ENCODE assay signal across 1 cellular context in genomic region chr9:127973169-127974001, GRCh38.
TF ChIP-seq lines count a peak whose summit lies in the region.

No MANE protein-coding gene starts in this region.

TF ChIP-seq in GM12878, 131 proteins besides CTCF, POLR2A, EP300 and RAD21:
- TF ChIP-seq SMAD1 (IDR thresholded peaks at IDR 0.05; ENCODE audit: low read depth, partially characterized antibody) (no peak), SREBF2 (IDR thresholded peaks at IDR 0.05; ENCODE audit: low read length) (no peak), SRF (IDR thresholded peaks at IDR 0.05; ENCODE audit: low read depth in 2 of 2, low read length in 2 of 2) (no peak), SMARCA5 (IDR thresholded peaks at IDR 0.05) (no peak), CHD4 (IDR thresholded peaks at IDR 0.05) (no peak), IKZF1 (conservative IDR thresholded peaks at IDR 0.05) (no peak), IRF4 (IDR thresholded peaks at IDR 0.05; ENCODE audit: low read depth, low read length) (no peak), RAD51 (IDR thresholded peaks at IDR 0.05) (no peak), USF2 (IDR thresholded peaks at IDR 0.05; ENCODE audit: borderline replicate concordance, low read depth, low read length) (no peak), RELA (IDR thresholded peaks at IDR 0.05; ENCODE audit: borderline replicate concordance, partially characterized antibody) (no peak), YBX1 (IDR thresholded peaks at IDR 0.05) (no peak), RELB (IDR thresholded peaks at IDR 0.05; ENCODE audit: low read depth) (no peak), SMAD5 (IDR thresholded peaks at IDR 0.05; ENCODE audit: low read depth) (no peak)
